ENCODE assay signal across 14 cellular contexts in the genomic region with DNA sequence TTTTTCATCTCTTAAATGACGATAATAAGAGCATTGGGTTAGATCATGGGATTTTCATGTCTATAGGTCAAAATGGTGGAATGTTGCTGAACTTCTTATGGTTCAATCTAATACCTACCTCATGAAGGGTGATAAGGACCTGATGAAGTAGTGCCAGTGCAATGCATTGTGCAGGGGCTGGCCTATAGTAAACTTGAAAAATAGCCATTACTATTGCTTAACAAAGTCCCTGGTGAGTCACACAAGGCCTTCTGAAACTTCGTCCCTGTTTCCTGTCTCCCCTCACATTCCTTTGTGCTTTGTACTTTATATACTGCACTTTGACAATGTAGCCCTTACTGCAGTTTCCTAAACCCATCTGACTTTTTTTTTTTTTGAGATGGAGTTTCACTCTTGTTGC.
DNase-seq lines count a peak whose midpoint lies in the region; ATAC-seq and TF ChIP-seq lines count a peak whose summit lies in the region.
"Had no signal": no experiment of that assay in that cellular context is flagged by ENCODE, and none has a peak within 500 bp of the region (broad histone marks: within the 10 kb centered on the region; RNA-seq: fewer than 3 reads in every experiment).

No MANE protein-coding gene starts in this region.

- no peak overlapping the region for H3K4me3 Mint-ChIP-seq in Calu3 (ENCODE audit: low read depth, unreplicated experiment)
- H3K4me3 Mint-ChIP-seq: stimulated activated memory B cell treated with anti-CD40 and anti-IgM and Interleukin-4, amounts not matched to agents 10 μg/mL and 1 μg/mL and 100 μg/mL, for 72 hours; T-helper 17 cell had no signal

- H3K27me3 Mint-ChIP-seq in Calu3 (ENCODE audit: unreplicated experiment): no peaks in the 10 kb centered on the region
- H3K27me3 Mint-ChIP-seq: stimulated activated memory B cell treated with anti-CD40 and anti-IgM and Interleukin-4, amounts not matched to agents 10 μg/mL and 1 μg/mL and 100 μg/mL, for 72 hours; T-helper 17 cell had no signal

- peaks cover 2% of the 10 kb centered on the region; the same call in 1 of the 2 replicates for H3K9me3 ChIP-seq in MG63

- H3K27ac Mint-ChIP-seq in Calu3 (ENCODE audit: unreplicated experiment): peak overlapping the region; percentile 19
- H3K27ac Mint-ChIP-seq: stimulated activated memory B cell treated with anti-CD40 and anti-IgM and Interleukin-4, amounts not matched to agents 10 μg/mL and 1 μg/mL and 100 μg/mL, for 72 hours; T-helper 17 cell had no signal

- H3K27me3 ChIP-seq in MG63: no peaks in the 10 kb centered on the region

- no peak for ATAC-seq in HG03442 (IDR thresholded peaks at IDR 0.05; ENCODE audit: unreplicated experiment)
- ATAC-seq: stimulated activated memory B cell treated with anti-CD40 and anti-IgM and Interleukin-4, amounts not matched to agents 10 μg/mL and 1 μg/mL and 100 μg/mL, for 72 hours; T-helper 17 cell had no signal

- no peaks in the 10 kb centered on the region for H3K36me3 ChIP-seq in MG63

- DNase-seq in Calu3 (peak; percentile 11), MG63 (peak; percentile 37), choroid plexus epithelial cell (ENCODE audit: low read depth) (peak; percentile 70), kidney tubule cell (ENCODE audit: low spot score) (peak; percentile 76), nucleus accumbens (lab: John Stamatoyannopoulos, UW) (no peak), anterior cingulate cortex (lab: John Stamatoyannopoulos, UW) (no peak)
- no peak for DNase-seq in stimulated activated CD4-positive, alpha-beta T cell treated with anti-CD3 and anti-CD28 coated beads, Interleukin-4, amount 100 ng/mL, for 4 hours
- DNase-seq: activated CD4-positive, alpha-beta T cell treated with anti-CD3 and anti-CD28 coated beads, Interleukin-2, amount 50 U/mL, for 1 hour; activated gamma-delta T cell; glutamatergic neuron; stimulated activated CD4-positive, alpha-beta T cell treated with anti-CD3 and anti-CD28 coated beads, Interleukin-1b, Interleukin-23, amount 100 ng/mL, for 48 hours; T-helper 17 cell had no signal

- CTCF ChIA-PET in Calu3 (lab: Charles Lee): interaction anchor here (0.6 kb wide), 1 partner anchor 8 kb away, joined by 4 read pairs; no protein-coding TSS in a partner anchor

- intact Hi-C loops in Calu3 (cut with micrococcal nuclease; ENCODE audit: unreplicated experiment): no loop called here

- peaks cover 8% of the 10 kb centered on the region for H3K9me3 Mint-ChIP-seq in Calu3 (ENCODE audit: low read depth, unreplicated experiment)

- BruUV-seq in Calu3 (replicated peaks; lab: Mats Ljungman, UMichigan): no TSS peak

- peaks cover 17% of the 10 kb centered on the region for H3K4me1 Mint-ChIP-seq in Calu3 (ENCODE audit: low read depth, unreplicated experiment)
- H3K4me1 Mint-ChIP-seq: stimulated activated memory B cell treated with anti-CD40 and anti-IgM and Interleukin-4, amounts not matched to agents 10 μg/mL and 1 μg/mL and 100 μg/mL, for 72 hours; T-helper 17 cell had no signal

- H3K4me3 ChIP-seq in MG63 (no peak overlapping the region), choroid plexus epithelial cell (ENCODE audit: low read depth, low read length) (no peak overlapping the region)

- TF ChIP-seq CTCF in Calu3 (IDR thresholded peaks at IDR 0.05; ENCODE audit: unreplicated experiment) (no peak), choroid plexus epithelial cell (conservative IDR thresholded peaks at IDR 0.05; ENCODE audit: low read depth, low read length) (no peak)

- no peaks in the 10 kb centered on the region for H3K36me3 Mint-ChIP-seq in Calu3 (ENCODE audit: insufficient read depth, unreplicated experiment)
- H3K36me3 Mint-ChIP-seq: stimulated activated memory B cell treated with anti-CD40 and anti-IgM and Interleukin-4, amounts not matched to agents 10 μg/mL and 1 μg/mL and 100 μg/mL, for 72 hours had no signal

Comparison
In these comparisons a context has a peak if more than half of its experiments do, and no peak if none do; other contexts are left out.
1. DNase-seq: peak in Calu3 (single experiment), MG63 (single experiment), choroid plexus epithelial cell (single experiment) and kidney tubule cell (single experiment); none in nucleus accumbens (0 of 56), anterior cingulate cortex (0 of 58) and stimulated activated CD4-positive, alpha-beta T cell treated with anti-CD3 and anti-CD28 coated beads, Interleukin-4, amount 100 ng/mL, for 4 hours (0 of 2).